Comparison of ENCODE assay signal across 2 cellular contexts in the genomic region with DNA sequence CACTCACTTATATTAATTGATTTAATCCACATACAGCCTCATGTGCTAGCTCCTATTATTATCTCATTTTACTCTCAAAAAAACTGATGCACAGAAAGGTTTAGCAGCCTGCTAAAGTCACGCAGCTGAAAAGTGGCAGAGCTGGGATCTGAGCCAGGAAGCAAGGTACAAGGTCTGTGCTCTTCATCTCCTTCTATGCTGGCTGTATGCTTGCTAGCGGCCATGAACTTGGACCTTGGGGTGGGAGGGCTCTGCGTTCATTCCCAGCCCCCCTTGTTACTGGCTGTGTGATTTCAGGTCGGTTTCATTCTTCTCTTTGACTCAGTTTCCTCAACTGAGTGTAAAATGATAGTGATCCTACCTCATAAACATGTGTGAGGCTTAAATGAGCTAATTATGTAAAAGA.
TF ChIP-seq lines count a peak whose summit lies in the region.

No MANE protein-coding gene starts in this region.

TF ChIP-seq in HEK293, 187 proteins besides CTCF, POLR2A, EP300 and RAD21 (continued from another document):
- TF ChIP-seq, protein P1, sequence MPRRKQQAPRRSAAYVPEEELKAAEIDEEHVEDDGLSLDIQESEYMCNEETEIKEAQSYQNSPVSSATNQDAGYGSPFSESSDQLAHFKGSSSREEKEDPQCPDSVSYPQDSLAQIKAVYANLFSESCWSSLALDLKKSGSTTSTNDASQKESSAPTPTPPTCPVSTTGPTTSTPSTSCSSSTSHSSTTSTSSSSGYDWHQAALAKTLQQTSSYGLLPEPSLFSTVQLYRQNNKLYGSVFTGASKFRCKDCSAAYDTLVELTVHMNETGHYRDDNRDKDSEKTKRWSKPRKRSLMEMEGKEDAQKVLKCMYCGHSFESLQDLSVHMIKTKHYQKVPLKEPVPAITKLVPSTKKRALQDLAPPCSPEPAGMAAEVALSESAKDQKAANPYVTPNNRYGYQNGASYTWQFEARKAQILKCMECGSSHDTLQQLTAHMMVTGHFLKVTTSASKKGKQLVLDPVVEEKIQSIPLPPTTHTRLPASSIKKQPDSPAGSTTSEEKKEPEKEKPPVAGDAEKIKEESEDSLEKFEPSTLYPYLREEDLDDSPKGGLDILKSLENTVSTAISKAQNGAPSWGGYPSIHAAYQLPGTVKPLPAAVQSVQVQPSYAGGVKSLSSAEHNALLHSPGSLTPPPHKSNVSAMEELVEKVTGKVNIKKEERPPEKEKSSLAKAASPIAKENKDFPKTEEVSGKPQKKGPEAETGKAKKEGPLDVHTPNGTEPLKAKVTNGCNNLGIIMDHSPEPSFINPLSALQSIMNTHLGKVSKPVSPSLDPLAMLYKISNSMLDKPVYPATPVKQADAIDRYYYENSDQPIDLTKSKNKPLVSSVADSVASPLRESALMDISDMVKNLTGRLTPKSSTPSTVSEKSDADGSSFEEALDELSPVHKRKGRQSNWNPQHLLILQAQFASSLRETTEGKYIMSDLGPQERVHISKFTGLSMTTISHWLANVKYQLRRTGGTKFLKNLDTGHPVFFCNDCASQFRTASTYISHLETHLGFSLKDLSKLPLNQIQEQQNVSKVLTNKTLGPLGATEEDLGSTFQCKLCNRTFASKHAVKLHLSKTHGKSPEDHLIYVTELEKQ (tag by site-specific recombination; IDR thresholded peaks at IDR 0.05; ENCODE audit: borderline replicate concordance) = no peak

TF ChIP-seq in HepG2, 621 proteins besides CTCF, POLR2A, EP300 and RAD21 (continued from another document and continues in another):
- TF ChIP-seq TEAD3 (CRISPR knock-in tag; optimal IDR thresholded peaks at IDR 0.05; ENCODE audit: borderline replicate concordance) (no peak), ZNF674 (CRISPR knock-in tag; IDR thresholded peaks at IDR 0.05; ENCODE audit: low read depth) (no peak), ZNF768 (CRISPR knock-in tag; IDR thresholded peaks at IDR 0.05) (peak; percentile 96), ZBTB46 (CRISPR knock-in tag; IDR thresholded peaks at IDR 0.05; ENCODE audit: borderline replicate concordance) (no peak), POGZ (CRISPR knock-in tag; IDR thresholded peaks at IDR 0.05) (0 out of 2 replicates have a peak, but pooled peaks have one; percentile 47), AFF4 (CRISPR knock-in tag; IDR thresholded peaks at IDR 0.05) (no peak), ZNF569 (CRISPR knock-in tag; IDR thresholded peaks at IDR 0.05; ENCODE audit: borderline replicate concordance) (no peak), SMAD1 (CRISPR knock-in tag; IDR thresholded peaks at IDR 0.05; ENCODE audit: borderline replicate concordance, low read depth) (no peak), DMAP1 (CRISPR knock-in tag; IDR thresholded peaks at IDR 0.05) (no peak), ZNF629 (CRISPR knock-in tag; conservative IDR thresholded peaks at IDR 0.05) (no peak), PLRG1 (conservative IDR thresholded peaks at IDR 0.05) (no peak), ZNF614 (CRISPR knock-in tag; IDR thresholded peaks at IDR 0.05; ENCODE audit: borderline replicate concordance) (no peak), CEBPG (CRISPR knock-in tag; IDR thresholded peaks at IDR 0.05) (no peak), CERS6 (CRISPR knock-in tag; IDR thresholded peaks at IDR 0.05) (no peak), E2F2 (CRISPR knock-in tag; IDR thresholded peaks at IDR 0.05; ENCODE audit: borderline replicate concordance) (no peak), HNRNPLL (IDR thresholded peaks at IDR 0.05; ENCODE audit: low read depth, low read length, poor library complexity, severe bottlenecking) (no peak), GTF3A (CRISPR knock-in tag; conservative IDR thresholded peaks at IDR 0.05) (no peak), ZNF451 (CRISPR knock-in tag; IDR thresholded peaks at IDR 0.05) (no peak), ZMYM2 (CRISPR knock-in tag; IDR thresholded peaks at IDR 0.05) (peak; percentile 90), HOXA3 (CRISPR knock-in tag; IDR thresholded peaks at IDR 0.05) (peak; percentile 53; the same call in 1 of the 2 replicates), ZFP36L2 (CRISPR knock-in tag; IDR thresholded peaks at IDR 0.05) (no peak), CREM (IDR thresholded peaks at IDR 0.05) (peak; percentile 45; the same call in 1 of the 2 replicates), CREM (CRISPR knock-in tag; IDR thresholded peaks at IDR 0.05) (no peak), HMGA1 (CRISPR knock-in tag; conservative IDR thresholded peaks at IDR 0.05) (no peak), ZNF746 (CRISPR knock-in tag; IDR thresholded peaks at IDR 0.05) (no peak), NFYB (CRISPR knock-in tag; IDR thresholded peaks at IDR 0.05) (no peak), BCL6 (CRISPR knock-in tag; IDR thresholded peaks at IDR 0.05) (peak; percentile 70), ZNF549 (CRISPR knock-in tag; IDR thresholded peaks at IDR 0.05) (0 out of 2 replicates have a peak, but pooled peaks have one; percentile 34), ZNF709 (CRISPR knock-in tag; IDR thresholded peaks at IDR 0.05) (no peak), RARA (CRISPR knock-in tag; IDR thresholded peaks at IDR 0.05) (peak; percentile 79), HNRNPL (IDR thresholded peaks at IDR 0.05; ENCODE audit: low read depth, low read length) (no peak), ZFP62 (CRISPR knock-in tag; IDR thresholded peaks at IDR 0.05) (no peak), ZNF784 (CRISPR knock-in tag; IDR thresholded peaks at IDR 0.05; ENCODE audit: borderline replicate concordance) (no peak), ZNF605 (CRISPR knock-in tag; IDR thresholded peaks at IDR 0.05) (no peak), NCOR1 (IDR thresholded peaks at IDR 0.05; ENCODE audit: borderline replicate concordance, low read length) (peak; percentile 89)
- TF ChIP-seq, protein P2, sequence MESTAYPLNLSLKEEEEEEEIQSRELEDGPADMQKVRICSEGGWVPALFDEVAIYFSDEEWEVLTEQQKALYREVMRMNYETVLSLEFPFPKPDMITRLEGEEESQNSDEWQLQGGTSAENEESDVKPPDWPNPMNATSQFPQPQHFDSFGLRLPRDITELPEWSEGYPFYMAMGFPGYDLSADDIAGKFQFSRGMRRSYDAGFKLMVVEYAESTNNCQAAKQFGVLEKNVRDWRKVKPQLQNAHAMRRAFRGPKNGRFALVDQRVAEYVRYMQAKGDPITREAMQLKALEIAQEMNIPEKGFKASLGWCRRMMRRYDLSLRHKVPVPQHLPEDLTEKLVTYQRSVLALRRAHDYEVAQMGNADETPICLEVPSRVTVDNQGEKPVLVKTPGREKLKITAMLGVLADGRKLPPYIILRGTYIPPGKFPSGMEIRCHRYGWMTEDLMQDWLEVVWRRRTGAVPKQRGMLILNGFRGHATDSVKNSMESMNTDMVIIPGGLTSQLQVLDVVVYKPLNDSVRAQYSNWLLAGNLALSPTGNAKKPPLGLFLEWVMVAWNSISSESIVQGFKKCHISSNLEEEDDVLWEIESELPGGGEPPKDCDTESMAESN (CRISPR knock-in tag; conservative IDR thresholded peaks at IDR 0.05) = no peak
- TF ChIP-seq, protein P3, sequence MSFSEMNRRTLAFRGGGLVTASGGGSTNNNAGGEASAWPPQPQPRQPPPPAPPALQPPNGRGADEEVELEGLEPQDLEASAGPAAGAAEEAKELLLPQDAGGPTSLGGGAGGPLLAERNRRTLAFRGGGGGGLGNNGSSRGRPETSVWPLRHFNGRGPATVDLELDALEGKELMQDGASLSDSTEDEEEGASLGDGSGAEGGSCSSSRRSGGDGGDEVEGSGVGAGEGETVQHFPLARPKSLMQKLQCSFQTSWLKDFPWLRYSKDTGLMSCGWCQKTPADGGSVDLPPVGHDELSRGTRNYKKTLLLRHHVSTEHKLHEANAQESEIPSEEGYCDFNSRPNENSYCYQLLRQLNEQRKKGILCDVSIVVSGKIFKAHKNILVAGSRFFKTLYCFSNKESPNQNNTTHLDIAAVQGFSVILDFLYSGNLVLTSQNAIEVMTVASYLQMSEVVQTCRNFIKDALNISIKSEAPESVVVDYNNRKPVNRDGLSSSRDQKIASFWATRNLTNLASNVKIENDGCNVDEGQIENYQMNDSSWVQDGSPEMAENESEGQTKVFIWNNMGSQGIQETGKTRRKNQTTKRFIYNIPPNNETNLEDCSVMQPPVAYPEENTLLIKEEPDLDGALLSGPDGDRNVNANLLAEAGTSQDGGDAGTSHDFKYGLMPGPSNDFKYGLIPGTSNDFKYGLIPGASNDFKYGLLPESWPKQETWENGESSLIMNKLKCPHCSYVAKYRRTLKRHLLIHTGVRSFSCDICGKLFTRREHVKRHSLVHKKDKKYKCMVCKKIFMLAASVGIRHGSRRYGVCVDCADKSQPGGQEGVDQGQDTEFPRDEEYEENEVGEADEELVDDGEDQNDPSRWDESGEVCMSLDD (CRISPR knock-in tag; IDR thresholded peaks at IDR 0.05; ENCODE audit: borderline replicate concordance) = no peak
- TF ChIP-seq, protein P4, sequence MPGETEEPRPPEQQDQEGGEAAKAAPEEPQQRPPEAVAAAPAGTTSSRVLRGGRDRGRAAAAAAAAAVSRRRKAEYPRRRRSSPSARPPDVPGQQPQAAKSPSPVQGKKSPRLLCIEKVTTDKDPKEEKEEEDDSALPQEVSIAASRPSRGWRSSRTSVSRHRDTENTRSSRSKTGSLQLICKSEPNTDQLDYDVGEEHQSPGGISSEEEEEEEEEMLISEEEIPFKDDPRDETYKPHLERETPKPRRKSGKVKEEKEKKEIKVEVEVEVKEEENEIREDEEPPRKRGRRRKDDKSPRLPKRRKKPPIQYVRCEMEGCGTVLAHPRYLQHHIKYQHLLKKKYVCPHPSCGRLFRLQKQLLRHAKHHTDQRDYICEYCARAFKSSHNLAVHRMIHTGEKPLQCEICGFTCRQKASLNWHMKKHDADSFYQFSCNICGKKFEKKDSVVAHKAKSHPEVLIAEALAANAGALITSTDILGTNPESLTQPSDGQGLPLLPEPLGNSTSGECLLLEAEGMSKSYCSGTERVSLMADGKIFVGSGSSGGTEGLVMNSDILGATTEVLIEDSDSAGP (CRISPR knock-in tag; IDR thresholded peaks at IDR 0.05; ENCODE audit: borderline replicate concordance) = peak; percentile 42; the same call in 1 of the 2 replicates
- TF ChIP-seq, protein P5, sequence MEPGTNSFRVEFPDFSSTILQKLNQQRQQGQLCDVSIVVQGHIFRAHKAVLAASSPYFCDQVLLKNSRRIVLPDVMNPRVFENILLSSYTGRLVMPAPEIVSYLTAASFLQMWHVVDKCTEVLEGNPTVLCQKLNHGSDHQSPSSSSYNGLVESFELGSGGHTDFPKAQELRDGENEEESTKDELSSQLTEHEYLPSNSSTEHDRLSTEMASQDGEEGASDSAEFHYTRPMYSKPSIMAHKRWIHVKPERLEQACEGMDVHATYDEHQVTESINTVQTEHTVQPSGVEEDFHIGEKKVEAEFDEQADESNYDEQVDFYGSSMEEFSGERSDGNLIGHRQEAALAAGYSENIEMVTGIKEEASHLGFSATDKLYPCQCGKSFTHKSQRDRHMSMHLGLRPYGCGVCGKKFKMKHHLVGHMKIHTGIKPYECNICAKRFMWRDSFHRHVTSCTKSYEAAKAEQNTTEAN (CRISPR knock-in tag; conservative IDR thresholded peaks at IDR 0.05) = no peak; the same call in 1 of the 2 replicates
